ENCODE assay signal across 20 cellular contexts in genomic region chr3:13709706-13710105, GRCh38.
DNase-seq lines count a peak whose midpoint lies in the region; ATAC-seq and TF ChIP-seq lines count a peak whose summit lies in the region.
"Had no signal": no experiment of that assay in that cellular context is flagged by ENCODE, and none has a peak within 500 bp of the region (broad histone marks: within the 10 kb centered on the region; RNA-seq: fewer than 3 reads in every experiment).

No MANE protein-coding gene starts in this region.

- H3K36me3 Mint-ChIP-seq in activated CD4-positive, alpha-beta memory T cell treated with anti-CD3 and anti-CD28 coated beads, Interleukin-2, amount 10 ng/mL, durations not matched to agents 7 days and 5 days (ENCODE audit: low read depth), result no peaks in the 10 kb centered on the region
- H3K36me3 Mint-ChIP-seq in type B pancreatic cell, result no peaks in the 10 kb centered on the region
- H3K36me3 Mint-ChIP-seq: IgD-negative memory B cell; mesothelial cell of epicardium; stimulated activated effector memory CD8-positive, alpha-beta T cell treated with anti-CD3 and anti-CD28 coated beads, Interleukin-12 subunit alpha, Interleukin-12 subunit beta, amount 100 ng/mL, for 72 hours had no signal

- CTCF ChIA-PET in activated CD4-positive, alpha-beta memory T cell treated with anti-CD3 and anti-CD28 coated beads, Interleukin-2, amount 10 ng/mL, durations not matched to agents 7 days and 5 days (lab: Charles Lee), result no interaction called here

- H3K27me3 Mint-ChIP-seq in activated CD4-positive, alpha-beta memory T cell treated with anti-CD3 and anti-CD28 coated beads, Interleukin-2, amount 10 ng/mL, durations not matched to agents 7 days and 5 days, result no peaks in the 10 kb centered on the region
- peaks cover 65% of the 10 kb centered on the region for H3K27me3 Mint-ChIP-seq in type B pancreatic cell

- H3K4me3 Mint-ChIP-seq in activated CD4-positive, alpha-beta memory T cell treated with anti-CD3 and anti-CD28 coated beads, Interleukin-2, amount 10 ng/mL, durations not matched to agents 7 days and 5 days, result no peak overlapping the region
- no peak overlapping the region for H3K4me3 Mint-ChIP-seq in type B pancreatic cell
- H3K4me3 Mint-ChIP-seq: activated naive CD8-positive, alpha-beta T cell; IgD-negative memory B cell; mesothelial cell of epicardium; stimulated activated effector memory CD8-positive, alpha-beta T cell treated with anti-CD3 and anti-CD28 coated beads, Interleukin-12 subunit alpha, Interleukin-12 subunit beta, amount 100 ng/mL, for 72 hours had no signal

- POLR2A ChIA-PET in activated CD4-positive, alpha-beta memory T cell treated with anti-CD3 and anti-CD28 coated beads, Interleukin-2, amount 10 ng/mL, durations not matched to agents 7 days and 5 days (lab: Charles Lee), result no interaction called here

- peaks cover 17% of the 10 kb centered on the region for H3K9me3 Mint-ChIP-seq in activated CD4-positive, alpha-beta memory T cell treated with anti-CD3 and anti-CD28 coated beads, Interleukin-2, amount 10 ng/mL, durations not matched to agents 7 days and 5 days
- peaks cover 55% of the 10 kb centered on the region for H3K9me3 Mint-ChIP-seq in type B pancreatic cell

- no peaks in the 10 kb centered on the region for H3K4me1 Mint-ChIP-seq in activated CD4-positive, alpha-beta memory T cell treated with anti-CD3 and anti-CD28 coated beads, Interleukin-2, amount 10 ng/mL, durations not matched to agents 7 days and 5 days
- H3K4me1 Mint-ChIP-seq in type B pancreatic cell (ENCODE audit: unreplicated experiment), result no peaks in the 10 kb centered on the region
- H3K4me1 Mint-ChIP-seq: IgD-negative memory B cell; mesothelial cell of epicardium; stimulated activated effector memory CD8-positive, alpha-beta T cell treated with anti-CD3 and anti-CD28 coated beads, Interleukin-12 subunit alpha, Interleukin-12 subunit beta, amount 100 ng/mL, for 72 hours had no signal

- no peak for ATAC-seq in left cardiac atrium
- ATAC-seq: left ventricle myocardium superior; stimulated activated effector memory CD8-positive, alpha-beta T cell treated with anti-CD3 and anti-CD28 coated beads, Interleukin-12 subunit alpha, Interleukin-12 subunit beta, amount 100 ng/mL, for 72 hours had no signal

- TF ChIP-seq CTCF in type B pancreatic cell (conservative IDR thresholded peaks at IDR 0.05), result no peak

- intact Hi-C loops in cardiac septum (cut with DNase I) (no loop called here), left cardiac atrium (cut with DNase I) (no loop called here)

- no peak overlapping the region for H3K27ac Mint-ChIP-seq in activated CD4-positive, alpha-beta memory T cell treated with anti-CD3 and anti-CD28 coated beads, Interleukin-2, amount 10 ng/mL, durations not matched to agents 7 days and 5 days
- no peak overlapping the region for H3K27ac Mint-ChIP-seq in type B pancreatic cell
- H3K27ac Mint-ChIP-seq: activated naive CD8-positive, alpha-beta T cell; IgD-negative memory B cell; mesothelial cell of epicardium; stimulated activated effector memory CD8-positive, alpha-beta T cell treated with anti-CD3 and anti-CD28 coated beads, Interleukin-12 subunit alpha, Interleukin-12 subunit beta, amount 100 ng/mL, for 72 hours had no signal

- DNase-seq in cardiac septum (ENCODE audit: low spot score) (peak; percentile 50), left cardiac atrium (no peak), islet precursor cell (peak; percentile 13), type B pancreatic cell (ENCODE audit: extremely low spot score, unreplicated experiment) (peak; percentile 18), kidney tubule cell (ENCODE audit: low spot score) (no peak), NCI-H82 (lab: John Stamatoyannopoulos, UW) (no peak), NOMO-1 treated with dmso at 0.1 percent for 144 hours (lab: John Stamatoyannopoulos, UW; ENCODE audit: unreplicated experiment) (no peak)
- DNase-seq in activated CD4-positive, alpha-beta memory T cell treated with anti-CD3 and anti-CD28 coated beads, Interleukin-2, amount 10 ng/mL, durations not matched to agents 7 days and 5 days, result peak; percentile 11
- DNase-seq: hypothalamus, left ventricle myocardium superior, naive B cell, NCI-H1092, NCI-H187, NCI-H2171 treated with DMSO at 0.1 percent for 48 hours, NCI-H526, nucleus accumbens had no signal

Comparison
In these comparisons a context has a peak if more than half of its experiments do, and no peak if none do; other contexts are left out.
1. DNase-seq: peak in cardiac septum (single experiment), activated CD4-positive, alpha-beta memory T cell treated with anti-CD3 and anti-CD28 coated beads, Interleukin-2, amount 10 ng/mL, durations not matched to agents 7 days and 5 days (single experiment), islet precursor cell (single experiment) and type B pancreatic cell (single experiment); none in left cardiac atrium (single experiment), kidney tubule cell (single experiment), NCI-H82 (single experiment) and NOMO-1 treated with dmso at 0.1 percent for 144 hours (single experiment).